ENCODE assay signal across 3 cellular contexts in genomic region chr10:30210296-30210695, GRCh38.
"Had no signal": no experiment of that assay in that cellular context is flagged by ENCODE, and none has a peak within 500 bp of the region (broad histone marks: within the 10 kb centered on the region; RNA-seq: fewer than 3 reads in every experiment).

No MANE protein-coding gene starts in this region.

- DNase-seq: GDM1, GF-D8 had no signal

- H3K4me3 ChIP-seq: GM12878 had no signal

- ATAC-seq: GM12878 had no signal
